18 cellular contexts compared by ENCODE assay signal in genomic region chr19:50365434-50366306, GRCh38. TPM values are rescaled to one million over a fixed set of nuclear protein-coding genes. Genes with fewer than 3 reads are reported as not detected.
DNase-seq lines count a peak whose midpoint lies in the region; ATAC-seq and TF ChIP-seq lines count a peak whose summit lies in the region.
"Had no signal": no experiment of that assay in that cellular context is flagged by ENCODE, and none has a peak within 500 bp of the region (broad histone marks: within the 10 kb centered on the region; RNA-seq: fewer than 3 reads in every experiment).

NAPSA (minus strand) TSS chr19:50365639; CDS start chr19:50365621, 18 bp downstream.

- H4K20me1 ChIP-seq in IMR-90 (ENCODE audit: insufficient read depth, low read length), result no peaks in the 10 kb centered on the region
- H4K20me1 ChIP-seq in osteoblast (ENCODE audit: insufficient read depth, low read length), result no peaks in the 10 kb centered on the region

- H4K5ac ChIP-seq in IMR-90 (ENCODE audit: low read depth, low read length), result no peak within 1 kb of the TSS

- H2BK120ac ChIP-seq in IMR-90 (ENCODE audit: low read depth, low read length), result no peak within 1 kb of the TSS

- no peak within 1 kb of the TSS for H3K4me3 ChIP-seq in IMR-90 (ENCODE audit: insufficient read depth, low read depth, low read length)
- H3K4me3 ChIP-seq in osteoblast (ENCODE audit: insufficient read depth, low read length), result no peak within 1 kb of the TSS
- no peak within 1 kb of the TSS for H3K4me3 ChIP-seq in adrenal gland
- H3K4me3 ChIP-seq: hepatocyte, stomach had no signal

- no peaks in the 10 kb centered on the region for H3K36me3 ChIP-seq in IMR-90 (ENCODE audit: control insufficient read depth, insufficient read depth, low read length)
- no peaks in the 10 kb centered on the region for H3K36me3 ChIP-seq in osteoblast (ENCODE audit: insufficient read depth, low read length)
- H3K36me3 ChIP-seq in adrenal gland (replicated peaks in 1 of 2), result no peaks in the 10 kb centered on the region
- H3K36me3 ChIP-seq: stomach had no signal

- no CpG with 5 or more reads among the region's 11 CpGs for WGBS in IMR-90 (ENCODE audit: extremely low coverage in 2 of 2, insufficient read length in 1 of 2), 2 experiments
- WGBS in adrenal gland, 4 donors, result 77 to 84% (median 80%) methylated on average over 11 of the region's 11 CpGs

- H3K9me3 ChIP-seq in IMR-90 (ENCODE audit: control insufficient read depth, insufficient read depth, low read length) (no peaks in the 10 kb centered on the region), osteoblast (ENCODE audit: low read depth, low read length) (no peaks in the 10 kb centered on the region), adrenal gland (replicated peaks in 1 of 3) (no peaks in the 10 kb centered on the region)
- H3K9me3 ChIP-seq: stomach had no signal

- no peak within 1 kb of the TSS for H2AK5ac ChIP-seq in IMR-90 (ENCODE audit: low read depth, low read length)

- no peaks in the 10 kb centered on the region for H3K79me2 ChIP-seq in osteoblast (ENCODE audit: insufficient read depth, low read length)
- H3K79me2 ChIP-seq: hepatocyte had no signal

- H3K14ac ChIP-seq in IMR-90 (replicated peaks; ENCODE audit: low read depth, low read length), result no peak within 1 kb of the TSS

- H3K4me3 Mint-ChIP-seq in activated CD4-positive, alpha-beta T cell treated with anti-CD3 and anti-CD28 coated beads, Interleukin-2, amount 10 ng/mL, durations not matched to agents 7 days and 5 days, result peak within 1 kb of the TSS; percentile 22
- peak within 1 kb of the TSS; percentile 73 for H3K4me3 Mint-ChIP-seq in activated naive CD8-positive, alpha-beta T cell
- H3K4me3 Mint-ChIP-seq: dendritic cell treated with granulocyte-macrophage colony-stimulating factor and Interleukin-4, amounts not matched to agents 40 ng/mL and 50 ng/mL, for 4 days; neural crest cell had no signal

- BruUV-seq in IMR-90 (replicated peaks; lab: Mats Ljungman, UMichigan), result no TSS peak

- H4K8ac ChIP-seq in IMR-90 (ENCODE audit: low read depth in 2 of 2, low read length in 2 of 2), result no peak within 1 kb of the TSS

- no peak within 1 kb of the TSS for H2BK20ac ChIP-seq in IMR-90 (ENCODE audit: low read depth, low read length)

- no peaks in the 10 kb centered on the region for H3K27me3 Mint-ChIP-seq in activated CD4-positive, alpha-beta T cell treated with anti-CD3 and anti-CD28 coated beads, Interleukin-2, amount 10 ng/mL, durations not matched to agents 7 days and 5 days
- no peaks in the 10 kb centered on the region for H3K27me3 Mint-ChIP-seq in activated naive CD8-positive, alpha-beta T cell

- no peaks in the 10 kb centered on the region for H3K9me1 ChIP-seq in IMR-90 (ENCODE audit: insufficient read depth, low read length)

- H3K18ac ChIP-seq in IMR-90 (ENCODE audit: low read depth, low read length), result no peak within 1 kb of the TSS

- no peak for TF ChIP-seq POLR2A in IMR-90 (IDR thresholded peaks at IDR 0.05; ENCODE audit: low read depth, low read length)
- no peak for TF ChIP-seq POLR2A in adrenal gland (IDR thresholded peaks at IDR 0.05)

- H3K79me1 ChIP-seq in IMR-90 (ENCODE audit: low read depth in 1 of 2, low read length in 2 of 2), result no peaks in the 10 kb centered on the region

- no peak for ATAC-seq in IMR-90 (ENCODE audit: low read depth)
- ATAC-seq in HG03280 (IDR thresholded peaks at IDR 0.05; ENCODE audit: unreplicated experiment), result no peak
- ATAC-seq: HepG2, left ventricle myocardium superior had no signal

- H3K23ac ChIP-seq in IMR-90 (ENCODE audit: low read depth, low read length), result no peak within 1 kb of the TSS

- no peak within 1 kb of the TSS for H3K56ac ChIP-seq in IMR-90 (ENCODE audit: extremely low read depth, insufficient read depth, low read length)

- H3K27ac Mint-ChIP-seq in activated CD4-positive, alpha-beta T cell treated with anti-CD3 and anti-CD28 coated beads, Interleukin-2, amount 10 ng/mL, durations not matched to agents 7 days and 5 days, result peak within 1 kb of the TSS; percentile 90
- peak within 1 kb of the TSS; percentile 84 for H3K27ac Mint-ChIP-seq in activated naive CD8-positive, alpha-beta T cell
- H3K27ac Mint-ChIP-seq: dendritic cell treated with granulocyte-macrophage colony-stimulating factor and Interleukin-4, amounts not matched to agents 40 ng/mL and 50 ng/mL, for 4 days had no signal

- no peak within 1 kb of the TSS for H2BK15ac ChIP-seq in IMR-90 (ENCODE audit: low read depth, low read length)

- DNase-seq in activated CD4-positive, alpha-beta T cell treated with anti-CD3 and anti-CD28 coated beads, Interleukin-2, amount 10 ng/mL, durations not matched to agents 7 days and 5 days, result no peak
- DNase-seq in activated CD4-positive, alpha-beta T cell treated with anti-CD3 and anti-CD28 coated beads, Interleukin-2, amount 50 U/mL, for 1 hour, result no peak
- DNase-seq in IMR-90, result no peak
- no peak for DNase-seq in renal cortical epithelial cell (ENCODE audit: low read depth)
- DNase-seq in osteoblast (ENCODE audit: insufficient read length, low spot score, missing footprints), result no peak
- DNase-seq in adrenal gland, result no peak
- DNase-seq: Calu3; left ventricle myocardium superior; NCI-H1092; NK-92 treated with Interleukin-12 subunit alpha and Interleukin-12 subunit beta, amount 100 ng/mL, for 24 hours; SHP77; stomach had no signal

- no peak for TF ChIP-seq RAD21 in IMR-90 (IDR thresholded peaks at IDR 0.05; ENCODE audit: low read length)

- no peaks in the 10 kb centered on the region for H3K36me3 Mint-ChIP-seq in activated CD4-positive, alpha-beta T cell treated with anti-CD3 and anti-CD28 coated beads, Interleukin-2, amount 10 ng/mL, durations not matched to agents 7 days and 5 days (ENCODE audit: low read depth)
- no peaks in the 10 kb centered on the region for H3K36me3 Mint-ChIP-seq in activated naive CD8-positive, alpha-beta T cell

- CTCF ChIA-PET in activated CD4-positive, alpha-beta T cell treated with anti-CD3 and anti-CD28 coated beads, Interleukin-2, amount 10 ng/mL, durations not matched to agents 7 days and 5 days (lab: Charles Lee), result no interaction called here
- CTCF ChIA-PET in IMR-90 (lab: Yijun Ruan, JAX), result interaction anchor here (0.6 kb wide), 1 partner anchor 100 kb away, joined by 7 read pairs; no protein-coding TSS in a partner anchor

- H2BK5ac ChIP-seq in IMR-90 (ENCODE audit: low read depth, low read length, poor library complexity, severe bottlenecking), result no peak within 1 kb of the TSS

- peaks cover 69% of the 10 kb centered on the region for H3K4me1 Mint-ChIP-seq in activated CD4-positive, alpha-beta T cell treated with anti-CD3 and anti-CD28 coated beads, Interleukin-2, amount 10 ng/mL, durations not matched to agents 7 days and 5 days
- peaks cover 64% of the 10 kb centered on the region for H3K4me1 Mint-ChIP-seq in activated naive CD8-positive, alpha-beta T cell (ENCODE audit: low read depth)

- intact Hi-C loops in IMR-90 (cut with micrococcal nuclease), result loop anchor here (5.0 kb wide), 1 partner anchor 112 kb away; the partner anchor contains the start of genes EMC10 and GARIN5A
- intact Hi-C loops in adrenal gland (cut with DNase I), result loop anchor here (2.0 to 5.0 kb wide), 3 partner anchors 49 to 97 kb away; partner anchors contain the start of gene SPIB (in 1 of the 2)

- no peaks in the 10 kb centered on the region for H3K9me3 Mint-ChIP-seq in activated CD4-positive, alpha-beta T cell treated with anti-CD3 and anti-CD28 coated beads, Interleukin-2, amount 10 ng/mL, durations not matched to agents 7 days and 5 days
- H3K9me3 Mint-ChIP-seq in activated naive CD8-positive, alpha-beta T cell (ENCODE audit: low read depth), result no peaks in the 10 kb centered on the region
- H3K9me3 Mint-ChIP-seq: dendritic cell treated with granulocyte-macrophage colony-stimulating factor and Interleukin-4, amounts not matched to agents 40 ng/mL and 50 ng/mL, for 4 days had no signal

- H3K4me1 ChIP-seq in IMR-90 (ENCODE audit: control insufficient read depth, insufficient read depth, low read length), result no peaks in the 10 kb centered on the region
- H3K4me1 ChIP-seq in osteoblast (ENCODE audit: insufficient read depth, low read length), result no peaks in the 10 kb centered on the region
- no peaks in the 10 kb centered on the region for H3K4me1 ChIP-seq in adrenal gland (replicated peaks in 1 of 2)

- TF ChIP-seq CTCF in IMR-90 (conservative IDR thresholded peaks at IDR 0.05; ENCODE audit: low read depth, low read length), result no peak
- TF ChIP-seq CTCF in osteoblast (IDR thresholded peaks at IDR 0.05; ENCODE audit: extremely low read depth, low read depth, low read length), result no peak
- no peak for TF ChIP-seq CTCF in adrenal gland (IDR thresholded peaks at IDR 0.05)

- H3K9ac ChIP-seq in IMR-90 (ENCODE audit: low read depth, low read length), result no peak within 1 kb of the TSS

- no peak within 1 kb of the TSS for H4K91ac ChIP-seq in IMR-90 (ENCODE audit: insufficient read depth, low read depth, low read length)

- POLR2A ChIA-PET in activated CD4-positive, alpha-beta T cell treated with anti-CD3 and anti-CD28 coated beads, Interleukin-2, amount 10 ng/mL, durations not matched to agents 7 days and 5 days (lab: Charles Lee), result no interaction called here
- POLR2A ChIA-PET in IMR-90 (lab: Charles Lee; ENCODE audit: unreplicated experiment), result no interaction called here

- H2AFZ ChIP-seq in IMR-90 (replicated peaks; ENCODE audit: low read length, poor library complexity) (peak within 1 kb of the TSS; percentile 63), osteoblast (ENCODE audit: low read length) (no peak within 1 kb of the TSS)
- H2AFZ ChIP-seq: hepatocyte had no signal

- dilution Hi-C loops in IMR-90 (cut with HindIII; ENCODE audit: low sequenced_read_pairs, unreplicated experiment), result no loop called here

- no peak within 1 kb of the TSS for H3K27ac ChIP-seq in IMR-90 (ENCODE audit: insufficient read depth, low read length)
- no peak within 1 kb of the TSS for H3K27ac ChIP-seq in osteoblast (ENCODE audit: low read depth, low read length)
- H3K27ac ChIP-seq in adrenal gland, result no peak within 1 kb of the TSS
- H3K27ac ChIP-seq: hepatocyte, stomach had no signal

- no peak within 1 kb of the TSS for H2AK9ac ChIP-seq in IMR-90 (replicated peaks; ENCODE audit: low read depth, low read length, poor library complexity)

- in situ Hi-C loops in IMR-90 (cut with MboI; ENCODE audit: low sequenced_read_pairs), result loop anchor here (5.0 to 10.0 kb wide), 3 partner anchors 97 to 559 kb away; no protein-coding TSS in a partner anchor

- no peak within 1 kb of the TSS for H3K4me2 ChIP-seq in IMR-90 (ENCODE audit: low read depth, low read length)
- no peak within 1 kb of the TSS for H3K4me2 ChIP-seq in osteoblast (ENCODE audit: insufficient read depth, low read length)
- H3K4me2 ChIP-seq: hepatocyte had no signal

- no peak within 1 kb of the TSS for H3K4ac ChIP-seq in IMR-90 (ENCODE audit: low read depth, low read length)

- H3K27me3 ChIP-seq in IMR-90 (ENCODE audit: control insufficient read depth, insufficient read depth, low read length) (peaks cover 3% of the 10 kb centered on the region; the same call in 1 of the 2 replicates), osteoblast (ENCODE audit: insufficient read depth, low read length) (no peaks in the 10 kb centered on the region), adrenal gland (no peaks in the 10 kb centered on the region)
- H3K27me3 ChIP-seq: hepatocyte, stomach had no signal

RNA-seq across cellular contexts. Expression of gene NAPSA, which starts in this region (rescaled TPM):
- 1 to 10 TPM; 1.7 to 1.9 TPM for total RNA-seq in activated CD4-positive, alpha-beta T cell treated with anti-CD3 and anti-CD28 coated beads, Interleukin-2, amount 10 ng/mL, durations not matched to agents 7 days and 5 days
- total RNA-seq in IMR-90 (2012; rRNA removed) (not detected in 2 replicates), renal cortical epithelial cell (15.2 TPM in 1 of 2 replicates, not detected in the other), osteoblast (under 0.01 and 0.29 TPM in 2 replicates), adrenal gland (1 to 10 TPM in 2 of 8 donors, under 1 TPM in 4, not detected in 2; 0.14 to 4.5 (median 0.74) TPM)
- polyA plus RNA-seq in IMR-90 (2012; rRNA removed) (0.24 and 0.39 TPM in 2 replicates), adrenal gland (1 to 10 TPM in 1 of 3 donors, under 1 TPM in 1, not detected in 1; 0.61 to 1.4 TPM)
- 0.15 and 0.39 TPM in 2 replicates for polyA plus RNA-seq in IMR-90 (2012; cell fraction: cytosol; rRNA removed)
- 2.5 and 2.7 TPM in 2 replicates for polyA plus RNA-seq in IMR-90 (2012; cell fraction: nucleus; rRNA removed; ENCODE audit: low replicate concordance)
- total RNA-seq: HepG2 had no signal
- polyA plus RNA-seq: HepG2 had no signal
